In genomic region chr5:32598270-32598937, GRCh38 we compare ENCODE assay signal across 24 cellular contexts. TPM values are rescaled to one million over a fixed set of nuclear protein-coding genes. Genes with fewer than 3 reads are reported as not detected.
DNase-seq lines count a peak whose midpoint lies in the region; ATAC-seq, FAIRE-seq and TF ChIP-seq lines count a peak whose summit lies in the region.
"Had no signal": no experiment of that assay in that cellular context is flagged by ENCODE, and none has a peak within 500 bp of the region (broad histone marks: within the 10 kb centered on the region; RNA-seq: fewer than 3 reads in every experiment).

No MANE protein-coding gene starts in this region.

- no peak overlapping the region for H2AFZ ChIP-seq in K562 (ENCODE audit: low read depth, low read length)
- H2AFZ ChIP-seq: parathyroid adenoma had no signal

- peaks cover 64% of the 10 kb centered on the region for H3K4me1 ChIP-seq in left ventricle myocardium inferior
- no peaks in the 10 kb centered on the region for H3K4me1 ChIP-seq in right cardiac atrium (ENCODE audit: control insufficient read depth, insufficient read depth, low read length)
- H3K4me1 ChIP-seq in K562 (replicated peaks in 1 of 2; ENCODE audit: control insufficient read depth in 2 of 2, insufficient read depth in 2 of 2, low read length in 2 of 2) = no peaks in the 10 kb centered on the region
- peaks cover 29% of the 10 kb centered on the region for H3K4me1 ChIP-seq in vagina
- H3K4me1 ChIP-seq: colonic mucosa had no signal

- in situ Hi-C loops in K562 (cut with MboI) = no loop called here

- FAIRE-seq in K562 (lab: Jason Lieb, UNC) = no peak
- FAIRE-seq: G401.6, H1, islet of Langerhans had no signal

- H3K79me2 ChIP-seq in K562 (ENCODE audit: control insufficient read depth, insufficient read depth, low read length) = peaks cover 65% of the 10 kb centered on the region

- no peak overlapping the region for H3K4me3 ChIP-seq in left ventricle myocardium inferior
- no peak overlapping the region for H3K4me3 ChIP-seq in right cardiac atrium (ENCODE audit: low read length)
- no peak overlapping the region for H3K4me3 ChIP-seq in K562
- H3K4me3 ChIP-seq in vagina = no peak overlapping the region
- H3K4me3 ChIP-seq: colonic mucosa, lung, sigmoid colon, tibial artery had no signal

- ATAC-seq in right cardiac atrium = no peak
- peak; percentile 55 to 71 (median 62) for ATAC-seq in T-cell (replicated peaks in 1 of 4)
- peak; percentile 16; the same call in 1 of the 3 replicates for ATAC-seq in K562
- ATAC-seq: stimulated activated naive B cell treated with anti-CD40 and anti-IgM and Interleukin-4, amounts not matched to agents 10 μg/mL and 1 μg/mL and 100 μg/mL, for 72 hours; WTC11 had no signal

- no peaks in the 10 kb centered on the region for H3K27me3 Mint-ChIP-seq in T-cell
- H3K27me3 Mint-ChIP-seq: brain; stimulated activated naive B cell treated with anti-CD40 and anti-IgM and Interleukin-4, amounts not matched to agents 10 μg/mL and 1 μg/mL and 100 μg/mL, for 72 hours had no signal

- peaks cover 68 to 80% (median 72%) of the 10 kb centered on the region in 3 donors for H3K4me1 Mint-ChIP-seq in T-cell
- H3K4me1 Mint-ChIP-seq: WTC11 had no signal

- no peak for DNase-seq in left ventricle myocardium inferior
- DNase-seq in right cardiac atrium = no peak
- no peak for DNase-seq in T-cell
- DNase-seq in K562 (ENCODE audit: extremely low read depth in 1 of 4, low spot score in 3 of 4) = no peak
- DNase-seq in vagina (ENCODE audit: extremely low spot score in 2 of 2) = no peak
- no peak for DNase-seq in T-helper 9 cell
- DNase-seq in DMS79 (lab: John Stamatoyannopoulos, UW) = no peak
- DNase-seq: activated CD8-positive, alpha-beta memory T cell treated with anti-CD3 and anti-CD28 coated beads, Interleukin-2, amount 50 U/mL, for 4 hours; activated naive CD4-positive, alpha-beta T cell; colonic mucosa; NCI-H1417; NCI-H774; OCI-M1; SHP77; sigmoid colon; stimulated activated naive B cell treated with anti-CD40 and anti-IgM and Interleukin-4, amounts not matched to agents 10 μg/mL and 1 μg/mL and 100 μg/mL, for 72 hours; tibial artery had no signal

- H3K9me3 Mint-ChIP-seq in T-cell = no peaks in the 10 kb centered on the region
- H3K9me3 Mint-ChIP-seq: brain; stimulated activated naive B cell treated with anti-CD40 and anti-IgM and Interleukin-4, amounts not matched to agents 10 μg/mL and 1 μg/mL and 100 μg/mL, for 72 hours; WTC11 had no signal

- TF ChIP-seq POLR2A in K562 (conservative IDR thresholded peaks at IDR 0.05) = no peak
- TF ChIP-seq POLR2A in vagina (IDR thresholded peaks at IDR 0.05) = no peak

- TF ChIP-seq RAD21 in K562 (CRISPR knock-in tag; conservative IDR thresholded peaks at IDR 0.05 in 1 of 2, IDR thresholded peaks at IDR 0.05 in 1 of 2) = no peak

- no peak overlapping the region for H3K9ac ChIP-seq in K562 (ENCODE audit: insufficient read depth in 1 of 2, low read depth in 2 of 2, low read length in 2 of 2)
- H3K9ac ChIP-seq: parathyroid adenoma had no signal

- H4K20me1 ChIP-seq in K562 (replicated peaks; ENCODE audit: control insufficient read depth, insufficient read depth, low read length) = no peaks in the 10 kb centered on the region; the same call in 1 of the 2 replicates

- H3K27me3 ChIP-seq in left ventricle myocardium inferior (ENCODE audit: low read depth) (no peaks in the 10 kb centered on the region), right cardiac atrium (ENCODE audit: control insufficient read depth, insufficient read depth) (no peaks in the 10 kb centered on the region), K562 (ENCODE audit: control insufficient read depth in 2 of 2, insufficient read depth in 2 of 2, low read length in 2 of 2) (no peaks in the 10 kb centered on the region), vagina (no peaks in the 10 kb centered on the region)
- H3K27me3 ChIP-seq: colonic mucosa, sigmoid colon, tibial artery had no signal

- H3K4me2 ChIP-seq in K562 (ENCODE audit: insufficient read depth, low read length) = no peak overlapping the region

- BruUV-seq in K562 (replicated peaks; lab: Mats Ljungman, UMichigan) = no TSS peak

- WGBS in right cardiac atrium = 72% methylated on average over 3 of the region's 3 CpGs
- WGBS in K562 (ENCODE audit: insufficient coverage, low coverage, missing lambda C conversion rate) = 56% methylated on average over 3 of the region's 3 CpGs

- H3K9me1 ChIP-seq in K562 (ENCODE audit: control insufficient read depth, insufficient read depth, low read length) = no peaks in the 10 kb centered on the region

- intact Hi-C loops in left ventricle myocardium inferior (cut with micrococcal nuclease) = no loop called here
- intact Hi-C loops in right cardiac atrium (cut with DNase I) = no loop called here
- intact Hi-C loops in K562 (cut with micrococcal nuclease) = no loop called here
- intact Hi-C loops in vagina (cut with DNase I) = loop anchor here (10.0 kb wide), 1 partner anchor 364 kb away; no protein-coding TSS in a partner anchor

- CTCF ChIA-PET in T-cell (lab: Charles Lee) (interaction anchor here (0.7 to 1.2 kb wide), 3 partner anchors 8 to 366 kb away, joined by 3 to 13 read pairs (median 6); no protein-coding TSS in a partner anchor), K562 (lab: Yijun Ruan, JAX; ENCODE audit: low intra/inter-chr PET ratio) (no interaction called here)

- H3K9me3 ChIP-seq in left ventricle myocardium inferior (replicated peaks) = no peaks in the 10 kb centered on the region
- H3K9me3 ChIP-seq in right cardiac atrium (ENCODE audit: control insufficient read depth, low read length) = no peaks in the 10 kb centered on the region
- H3K9me3 ChIP-seq in K562 (replicated peaks; ENCODE audit: control insufficient read depth, insufficient read depth, low read depth, low read length) = no peaks in the 10 kb centered on the region
- no peaks in the 10 kb centered on the region for H3K9me3 ChIP-seq in vagina
- H3K9me3 ChIP-seq: colonic mucosa, sigmoid colon, tibial artery had no signal

- H3K4me3 Mint-ChIP-seq in T-cell = peak overlapping the region in 1 of 3 donors; percentile 18
- H3K4me3 Mint-ChIP-seq: stimulated activated naive B cell treated with anti-CD40 and anti-IgM and Interleukin-4, amounts not matched to agents 10 μg/mL and 1 μg/mL and 100 μg/mL, for 72 hours; WTC11 had no signal

- H3K27ac Mint-ChIP-seq in T-cell = peak overlapping the region; percentile 60 to 82
- H3K27ac Mint-ChIP-seq: WTC11 had no signal

- TF ChIP-seq EP300 in K562 (IDR thresholded peaks at IDR 0.05; ENCODE audit: low read length) = no peak

- POLR2A ChIA-PET in T-cell (lab: Charles Lee) (interaction anchor here (0.6 to 0.9 kb wide), 3 partner anchors 8 to 17 kb away, joined by 3 to 6 read pairs (median 4); no protein-coding TSS in a partner anchor), K562 (lab: Yijun Ruan, JAX) (interaction anchor here (0.6 to 1.4 kb wide), 3 partner anchors 8 to 398 kb away, joined by 3 to 10 read pairs (median 3); partner anchors contain the start of gene SUB1)

- peaks cover 63% of the 10 kb centered on the region for H3K36me3 ChIP-seq in left ventricle myocardium inferior
- peaks cover 99% of the 10 kb centered on the region for H3K36me3 ChIP-seq in K562 (ENCODE audit: control insufficient read depth, insufficient read depth, low read length)
- H3K36me3 ChIP-seq in vagina = peaks cover 2 to 47% of the 10 kb centered on the region in 2 donors

- peaks cover 71% of the 10 kb centered on the region for H3K36me3 Mint-ChIP-seq in T-cell

- no peak for TF ChIP-seq CTCF in left ventricle myocardium inferior (IDR thresholded peaks at IDR 0.05; ENCODE audit: borderline replicate concordance)
- no peak for TF ChIP-seq CTCF in K562 (IDR thresholded peaks at IDR 0.05 in 2 of 3, conservative IDR thresholded peaks at IDR 0.05 in 1 of 3; ENCODE audit: insufficient read depth in 2 of 3, low read depth in 1 of 3, low read length in 3 of 3)
- no peak for TF ChIP-seq CTCF in vagina (IDR thresholded peaks at IDR 0.05)

- peak overlapping the region; percentile 57 for H3K27ac ChIP-seq in left ventricle myocardium inferior (replicated peaks)
- no peak overlapping the region for H3K27ac ChIP-seq in right cardiac atrium (ENCODE audit: low read length)
- no peak overlapping the region for H3K27ac ChIP-seq in K562 (ENCODE audit: extremely low read depth, low read depth, low read length)
- peak overlapping the region; percentile 51 for H3K27ac ChIP-seq in vagina
- H3K27ac ChIP-seq: colonic mucosa, parathyroid adenoma had no signal

RNA-seq across cellular contexts. Expression of gene SUB1, which starts 13.0 kb away (rescaled TPM):
- total RNA-seq in left ventricle myocardium inferior (222 TPM), right cardiac atrium (100 to 1,000 TPM; 209 to 237 (median 223) TPM), T-cell (100 to 1,000 TPM; 178 to 339 (median 203) TPM), K562 (2014; rRNA removed) (259 and 336 TPM in 2 replicates), K562 (2014; rRNA removed; fragmentation: Illumina TruSeq; extraction: Trizol) (779 and 938 TPM in 2 replicates), K562 (2015; rRNA removed; fragmentation: Illumina TruSeq; extraction: Trizol) (625 and 700 TPM in 2 replicates), K562 (2021) (494 and 558 TPM in 2 replicates), vagina (71.9 TPM)
- polyA plus RNA-seq in right cardiac atrium (201 TPM), K562 (2011; rRNA removed) (239 and 479 TPM in 2 replicates), K562 (2014; fragmentation: Illumina TruSeq; extraction: Trizol) (378 and 453 TPM in 2 replicates), K562 (2014; fragmentation: Nextera tagmentation; extraction: Ambion mirVana) (100 to 1,000 TPM; 887 to 932 TPM), K562 (2014; rRNA removed) (738 and 1,031 TPM in 2 replicates)
- total RNA-seq in K562 (2011; cell fraction: chromatin; rRNA removed; ENCODE audit: low replicate concordance) = 59.7 and 153 TPM in 2 replicates
- total RNA-seq in K562 (2011; cell fraction: nucleolus; rRNA removed) = 54.2 and 54.7 TPM in 2 replicates
- 105 and 163 TPM in 2 replicates for total RNA-seq in K562 (2011; cell fraction: nucleoplasm; rRNA removed)
- polyA plus RNA-seq in K562 (2011; cell fraction: cytosol; rRNA removed) = 15.5 and 92.3 TPM in 2 replicates
- polyA plus RNA-seq in K562 (2011; cell fraction: nucleus; rRNA removed) = 40.2 and 58.6 TPM in 2 replicates
- polyA plus RNA-seq in K562 (2012) = 355 and 463 TPM in 2 replicates
- polyA minus RNA-seq in K562 (2011; rRNA and poly(A)+ RNA removed) = 108 and 128 TPM in 2 replicates
- 25.9 and 60.5 TPM in 2 replicates for polyA minus RNA-seq in K562 (2011; cell fraction: cytosol; rRNA and poly(A)+ RNA removed)
- polyA minus RNA-seq in K562 (2011; cell fraction: nucleus; rRNA and poly(A)+ RNA removed) = 67.4 and 68.0 TPM in 2 replicates

Comparison
In these comparisons a context has a peak if more than half of its experiments do, and no peak if none do; other contexts are left out.
1. H3K27ac ChIP-seq: peak in left ventricle myocardium inferior (single experiment) and vagina (single experiment); none in right cardiac atrium (single experiment) and K562 (single experiment).
2. ATAC-seq: peak in T-cell (4 of 4) and K562 (single experiment); none in right cardiac atrium (0 of 2).